Comparison of ENCODE assay signal across 26 cellular contexts in genomic region chr7:141686074-141686473, GRCh38. TPM values are rescaled to one million over a fixed set of nuclear protein-coding genes. Genes with fewer than 3 reads are reported as not detected.
DNase-seq lines count a peak whose midpoint lies in the region; ATAC-seq and TF ChIP-seq lines count a peak whose summit lies in the region.
"Had no signal": no experiment of that assay in that cellular context is flagged by ENCODE, and none has a peak within 500 bp of the region (broad histone marks: within the 10 kb centered on the region; RNA-seq: fewer than 3 reads in every experiment).

No MANE protein-coding gene starts in this region.

- no peaks in the 10 kb centered on the region; the same call in 1 of the 2 replicates for H3K36me3 ChIP-seq in SJCRH30

- H3K9me3 Mint-ChIP-seq in activated CD8-positive, alpha-beta memory T cell treated with anti-CD3 and anti-CD28 coated beads, Interleukin-2, amount 10 ng/mL, durations not matched to agents 7 days and 5 days (ENCODE audit: low read depth) = no peaks in the 10 kb centered on the region
- no peaks in the 10 kb centered on the region for H3K9me3 Mint-ChIP-seq in endothelial cell (ENCODE audit: unreplicated experiment)
- H3K9me3 Mint-ChIP-seq in activated CD4-positive, alpha-beta T cell treated with anti-CD3 and anti-CD28 coated beads for 36 hours (ENCODE audit: low read depth) = no peaks in the 10 kb centered on the region
- H3K9me3 Mint-ChIP-seq: H9 had no signal

- POLR2A ChIA-PET in activated CD4-positive, alpha-beta T cell treated with anti-CD3 and anti-CD28 coated beads for 36 hours (lab: Charles Lee) = interaction anchor here (0.6 kb wide), 1 partner anchor 450 kb away, joined by 3 read pairs; no protein-coding TSS in a partner anchor

- no peaks in the 10 kb centered on the region for H3K4me1 ChIP-seq in SJCRH30

- DNase-seq in activated CD8-positive, alpha-beta memory T cell treated with anti-CD3 and anti-CD28 coated beads, Interleukin-2, amount 10 ng/mL, durations not matched to agents 7 days and 5 days = no peak
- DNase-seq in activated CD8-positive, alpha-beta memory T cell treated with anti-CD3 and anti-CD28 coated beads for 24 hours = no peak
- DNase-seq in endothelial cell (ENCODE audit: low spot score) (no peak), substantia nigra (lab: John Stamatoyannopoulos, UW) (no peak), SJCRH30 (no peak)
- no peak for DNase-seq in activated CD4-positive, alpha-beta T cell treated with anti-CD3 and anti-CD28 coated beads for 36 hours
- DNase-seq: Calu3; DND-41; GM23248; H9; Kasumi-1; NCI-H1092 treated with DMSO at 0.1 percent for 48 hours; NCI-H1436; NCI-H187; NCI-H2081 treated with DMSO at 0.1 percent for 48 hours; NCI-H2171; NCI-H226; NCI-H510A; NCI-H748 treated with DMSO at 0.1 percent for 48 hours; NK-92 treated with Interleukin-12 subunit alpha and Interleukin-12 subunit beta, amount 100 ng/mL, for 24 hours; PC-3 had no signal

- H3K4me3 Mint-ChIP-seq in activated CD8-positive, alpha-beta memory T cell treated with anti-CD3 and anti-CD28 coated beads, Interleukin-2, amount 10 ng/mL, durations not matched to agents 7 days and 5 days = no peak overlapping the region
- peak overlapping the region; percentile 30 for H3K4me3 Mint-ChIP-seq in endothelial cell (ENCODE audit: unreplicated experiment)
- no peak overlapping the region for H3K4me3 Mint-ChIP-seq in activated CD4-positive, alpha-beta T cell treated with anti-CD3 and anti-CD28 coated beads for 36 hours
- H3K4me3 Mint-ChIP-seq: H9 had no signal

- H3K4me3 ChIP-seq in SJCRH30 = no peak overlapping the region
- H3K4me3 ChIP-seq: GM23248, K562 had no signal

- H3K9me3 ChIP-seq in SJCRH30 (replicated peaks) = no peaks in the 10 kb centered on the region

- H3K4me1 Mint-ChIP-seq in activated CD8-positive, alpha-beta memory T cell treated with anti-CD3 and anti-CD28 coated beads, Interleukin-2, amount 10 ng/mL, durations not matched to agents 7 days and 5 days = peaks cover 21% of the 10 kb centered on the region
- H3K4me1 Mint-ChIP-seq in endothelial cell (ENCODE audit: unreplicated experiment) = peaks cover 25% of the 10 kb centered on the region
- no peaks in the 10 kb centered on the region for H3K4me1 Mint-ChIP-seq in activated CD4-positive, alpha-beta T cell treated with anti-CD3 and anti-CD28 coated beads for 36 hours

- H3K27me3 Mint-ChIP-seq in activated CD8-positive, alpha-beta memory T cell treated with anti-CD3 and anti-CD28 coated beads, Interleukin-2, amount 10 ng/mL, durations not matched to agents 7 days and 5 days = no peaks in the 10 kb centered on the region
- no peaks in the 10 kb centered on the region for H3K27me3 Mint-ChIP-seq in endothelial cell (ENCODE audit: unreplicated experiment)
- no peaks in the 10 kb centered on the region for H3K27me3 Mint-ChIP-seq in activated CD4-positive, alpha-beta T cell treated with anti-CD3 and anti-CD28 coated beads for 36 hours

- no peak for ATAC-seq in activated CD8-positive, alpha-beta memory T cell treated with anti-CD3 and anti-CD28 coated beads, Interleukin-2, amount 10 ng/mL, durations not matched to agents 7 days and 5 days
- no peak for ATAC-seq in GM18873 (IDR thresholded peaks at IDR 0.05; ENCODE audit: low FRiP score, unreplicated experiment)
- ATAC-seq in activated CD4-positive, alpha-beta T cell treated with anti-CD3 and anti-CD28 coated beads for 36 hours = no peak
- ATAC-seq: PC-3 had no signal

- H3K27ac Mint-ChIP-seq in activated CD8-positive, alpha-beta memory T cell treated with anti-CD3 and anti-CD28 coated beads, Interleukin-2, amount 10 ng/mL, durations not matched to agents 7 days and 5 days = peak overlapping the region; percentile 58
- no peak overlapping the region for H3K27ac Mint-ChIP-seq in endothelial cell (ENCODE audit: unreplicated experiment)
- H3K27ac Mint-ChIP-seq in activated CD4-positive, alpha-beta T cell treated with anti-CD3 and anti-CD28 coated beads for 36 hours = no peak overlapping the region

- no peaks in the 10 kb centered on the region for H3K27me3 ChIP-seq in SJCRH30

- no peak for TF ChIP-seq CTCF in endothelial cell (IDR thresholded peaks at IDR 0.05; ENCODE audit: unreplicated experiment)

- CTCF ChIA-PET in activated CD8-positive, alpha-beta memory T cell treated with anti-CD3 and anti-CD28 coated beads, Interleukin-2, amount 10 ng/mL, durations not matched to agents 7 days and 5 days (lab: Charles Lee) = interaction anchor here (2.2 kb wide), 1 partner anchor 52 kb away, joined by 4 read pairs; the partner anchor contains the start of gene SSBP1
- CTCF ChIA-PET in activated CD4-positive, alpha-beta T cell treated with anti-CD3 and anti-CD28 coated beads for 36 hours (lab: Charles Lee) = interaction anchor here (0.9 to 1.1 kb wide), 2 partner anchors 52 to 75 kb away, joined by 3 read pairs; partner anchors contain the start of gene SSBP1

- peak overlapping the region; percentile 82 for H3K27ac ChIP-seq in angular gyrus (ENCODE audit: low read depth, low read length)
- H3K27ac ChIP-seq in substantia nigra (ENCODE audit: low read depth, low read length, poor library complexity, severe bottlenecking) = peak overlapping the region; percentile 60
- H3K27ac ChIP-seq in SJCRH30 = no peak overlapping the region
- H3K27ac ChIP-seq: GM23248 had no signal

- intact Hi-C loops in activated CD4-positive, alpha-beta T cell treated with anti-CD3 and anti-CD28 coated beads for 36 hours (cut with DNase I, micrococcal nuclease) = no loop called here

- peaks cover 39% of the 10 kb centered on the region for H3K36me3 Mint-ChIP-seq in activated CD8-positive, alpha-beta memory T cell treated with anti-CD3 and anti-CD28 coated beads, Interleukin-2, amount 10 ng/mL, durations not matched to agents 7 days and 5 days
- H3K36me3 Mint-ChIP-seq in endothelial cell (ENCODE audit: low read depth, unreplicated experiment) = peaks cover 24% of the 10 kb centered on the region
- peaks cover 19% of the 10 kb centered on the region for H3K36me3 Mint-ChIP-seq in activated CD4-positive, alpha-beta T cell treated with anti-CD3 and anti-CD28 coated beads for 36 hours (ENCODE audit: low read depth)

RNA-seq across cellular contexts. Expression of gene DENND11, which starts 15.9 kb away (rescaled TPM):
- 10 to 100 TPM; 17.0 to 27.3 TPM for total RNA-seq in activated CD8-positive, alpha-beta memory T cell treated with anti-CD3 and anti-CD28 coated beads, Interleukin-2, amount 10 ng/mL, durations not matched to agents 7 days and 5 days
- total RNA-seq in endothelial cell (ENCODE audit: unreplicated experiment) = 77.0 TPM
- 10 to 100 TPM; 21.2 to 27.6 TPM for total RNA-seq in activated CD4-positive, alpha-beta T cell treated with anti-CD3 and anti-CD28 coated beads for 36 hours
- 14.5 and 17.0 TPM in 2 replicates for total RNA-seq in SJCRH30 (2014; rRNA removed; shearing (Covaris generic))

RNA-seq across cellular contexts. Expression of gene WEE2, which starts 22.1 kb away (rescaled TPM):
- total RNA-seq in activated CD8-positive, alpha-beta memory T cell treated with anti-CD3 and anti-CD28 coated beads, Interleukin-2, amount 10 ng/mL, durations not matched to agents 7 days and 5 days = not detected
- 0.33 TPM for total RNA-seq in endothelial cell (ENCODE audit: unreplicated experiment)
- not detected for total RNA-seq in activated CD4-positive, alpha-beta T cell treated with anti-CD3 and anti-CD28 coated beads for 36 hours
- total RNA-seq in SJCRH30 (2014; rRNA removed; shearing (Covaris generic)) = not detected in 2 replicates
- total RNA-seq: A172, Calu3, GM23248, H9, K562, M059J, PC-3 had no signal

RNA-seq across cellular contexts. Expression of gene SSBP1, which starts 52.1 kb away (rescaled TPM):
- 100 to 1,000 TPM; 123 to 133 TPM for total RNA-seq in activated CD8-positive, alpha-beta memory T cell treated with anti-CD3 and anti-CD28 coated beads, Interleukin-2, amount 10 ng/mL, durations not matched to agents 7 days and 5 days
- 130 TPM for total RNA-seq in endothelial cell (ENCODE audit: unreplicated experiment)
- 100 to 1,000 TPM; 183 to 245 TPM for total RNA-seq in activated CD4-positive, alpha-beta T cell treated with anti-CD3 and anti-CD28 coated beads for 36 hours
- total RNA-seq in SJCRH30 (2014; rRNA removed; shearing (Covaris generic)) = 369 and 396 TPM in 2 replicates
